Comparison of ENCODE assay signal across 7 cellular contexts in the genomic region with DNA sequence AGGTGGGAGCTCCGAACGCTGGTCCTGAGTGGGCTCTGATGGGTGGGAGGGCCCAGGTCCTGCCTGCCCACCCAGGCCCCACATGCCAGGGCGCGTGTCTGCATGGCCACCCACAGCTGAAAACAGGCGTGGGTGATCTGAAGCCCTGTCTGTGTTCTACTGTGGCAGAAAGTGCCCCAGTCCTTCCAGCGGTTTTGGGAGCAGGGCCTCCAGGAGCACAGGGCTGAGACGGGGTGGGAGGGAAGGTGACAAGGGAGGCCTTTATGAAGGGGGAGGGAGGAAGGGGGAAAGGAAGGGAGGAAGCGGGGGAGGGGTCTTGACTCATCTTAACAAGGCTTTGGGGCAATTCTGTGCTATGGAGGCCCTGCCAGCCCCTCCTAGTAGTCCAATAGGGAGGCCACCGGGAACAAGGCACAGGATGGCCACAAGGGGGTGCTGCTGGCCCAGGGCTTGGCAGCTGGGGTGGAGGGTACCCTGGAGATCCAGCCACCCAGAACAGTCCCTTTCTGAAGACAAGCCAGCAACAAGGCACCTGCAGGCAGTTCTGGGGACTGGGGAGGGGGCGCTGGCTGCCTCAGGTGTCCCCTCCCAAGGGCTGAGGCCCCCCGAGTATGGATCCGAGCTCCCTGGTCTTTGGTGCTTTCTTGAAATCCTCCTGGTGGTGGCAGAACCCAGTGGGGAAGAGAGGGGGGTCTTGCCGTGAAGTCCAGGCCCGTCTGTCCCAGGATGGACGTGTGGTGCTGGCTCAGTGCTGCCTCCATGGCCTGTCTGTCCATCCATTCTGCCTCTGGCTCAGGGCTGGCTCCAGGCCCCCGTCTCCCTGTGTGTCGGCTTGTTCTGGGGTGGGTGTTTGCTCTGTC. TPM values are rescaled to one million over a fixed set of nuclear protein-coding genes. Genes with fewer than 3 reads are reported as not detected.
DNase-seq lines count a peak whose midpoint lies in the region; ATAC-seq, FAIRE-seq and TF ChIP-seq lines count a peak whose summit lies in the region.

No MANE protein-coding gene starts in this region.

- no peaks in the 10 kb centered on the region for H3K27me3 ChIP-seq in iPS DF 6.9 (ENCODE audit: control insufficient read depth, insufficient read depth, low read length)

- no CpG with 5 or more reads among the region's 17 CpGs for WGBS in iPS DF 6.9 (ENCODE audit: insufficient coverage, insufficient read length)

- no peaks in the 10 kb centered on the region; the same call in 1 of the 2 replicates for H3K36me3 ChIP-seq in iPS DF 6.9 (ENCODE audit: control insufficient read depth, insufficient read depth, low read length)

- in situ Hi-C loops in astrocyte of the spinal cord (cut with HindIII; ENCODE audit: low sequenced_read_pairs) = no loop called here

- ATAC-seq in HG02642 (IDR thresholded peaks at IDR 0.05; ENCODE audit: poor library complexity, unreplicated experiment) = no peak

- no peaks in the 10 kb centered on the region for H3K9me3 ChIP-seq in iPS DF 6.9 (ENCODE audit: control insufficient read depth, insufficient read depth, low read length)

- peak; percentile 95 for FAIRE-seq in GM12892 (lab: Jason Lieb, UNC)

- DNase-seq in GM12892 (ENCODE audit: insufficient read length) (peak; percentile 92), NCI-H146 treated with DMSO at 0.1 percent for 48 hours (lab: John Stamatoyannopoulos, UW; ENCODE audit: unreplicated experiment) (peak; percentile 25), UCSD-AML1 (lab: John Stamatoyannopoulos, UW; ENCODE audit: unreplicated experiment) (peak; percentile 78), astrocyte of the spinal cord (ENCODE audit: low read depth, low spot score) (peak; percentile 42), iPS DF 6.9 (ENCODE audit: low read depth, low spot score) (peak; percentile 70)
- DNase-seq in stimulated activated CD4-positive, alpha-beta T cell treated with anti-CD3 and anti-CD28 coated beads, Interleukin-12 subunit alpha, Interleukin-12 subunit beta, amount 100 ng/mL, for 24 hours (ENCODE audit: low read depth in 2 of 2) = peak; percentile 56 to 77

- H3K4me3 ChIP-seq in astrocyte of the spinal cord (ENCODE audit: low read depth, low read length) (no peak overlapping the region), iPS DF 6.9 (ENCODE audit: low read length) (no peak overlapping the region)

- no peak for TF ChIP-seq POLR2A in GM12892 (IDR thresholded peaks at IDR 0.05; ENCODE audit: low read depth, low read length)

- H3K4me1 ChIP-seq in iPS DF 6.9 (ENCODE audit: control insufficient read depth, insufficient read depth, low read length) = 0 out of 2 replicates have a peak, but pooled peaks cover 2% of the 10 kb centered on the region

- no peak overlapping the region for H3K27ac ChIP-seq in iPS DF 6.9 (ENCODE audit: low read length)

- TF ChIP-seq CTCF in astrocyte of the spinal cord (IDR thresholded peaks at IDR 0.05; ENCODE audit: low read depth, low read length) = peak; percentile 91

RNA-seq across cellular contexts. Expression of a gene that starts 6.3 kb away (rescaled TPM):
- 3.9 TPM for polyA plus RNA-seq in GM12892 (2012; ENCODE audit: missing spikeins)

RNA-seq across cellular contexts. Expression of a gene that starts 19.7 kb away (rescaled TPM):
- polyA plus RNA-seq in GM12892 (2012; ENCODE audit: missing spikeins) = not detected

RNA-seq across cellular contexts. Expression of a gene that starts 52.5 kb away (rescaled TPM):
- polyA plus RNA-seq in GM12892 (2012; ENCODE audit: missing spikeins) = 1.1 TPM

Comparison
In these comparisons a context has a peak if more than half of its experiments do, and no peak if none do; other contexts are left out.
1. DNase-seq: peak in every context shown above with its lines; median percentile 92 in GM12892; 78 in UCSD-AML1; 70 in iPS DF 6.9; 66 in stimulated activated CD4-positive, alpha-beta T cell treated with anti-CD3 and anti-CD28 coated beads, Interleukin-12 subunit alpha, Interleukin-12 subunit beta, amount 100 ng/mL, for 24 hours; 42 in astrocyte of the spinal cord; 25 in NCI-H146 treated with DMSO at 0.1 percent for 48 hours.